In genomic region chr19:10915511-10916091, GRCh38 we compare ENCODE assay signal across 10 cellular contexts. TPM values are rescaled to one million over a fixed set of nuclear protein-coding genes. Genes with fewer than 3 reads are reported as not detected.
DNase-seq lines count a peak whose midpoint lies in the region; ATAC-seq, FAIRE-seq and TF ChIP-seq lines count a peak whose summit lies in the region.
"Had no signal": no experiment of that assay in that cellular context is flagged by ENCODE, and none has a peak within 500 bp of the region (broad histone marks: within the 10 kb centered on the region; RNA-seq: fewer than 3 reads in every experiment).

No MANE protein-coding gene starts in this region.

- no peak overlapping the region for H3K27ac Mint-ChIP-seq in stimulated activated effector memory CD8-positive, alpha-beta T cell treated with anti-CD3 and anti-CD28 coated beads, Interleukin-12 subunit alpha, Interleukin-12 subunit beta, amount 100 ng/mL, for 72 hours

- H3K4me3 ChIP-seq in AG04449 (ENCODE audit: low read depth, low read length) (no peak overlapping the region), HFF-Myc (replicated peaks; ENCODE audit: low read depth, low read length) (no peak overlapping the region), adrenal gland (no peak overlapping the region), small intestine (ENCODE audit: low read depth in 1 of 2, low read length in 2 of 2) (no peak overlapping the region)
- H3K4me3 ChIP-seq: BLaER1 treated with 17β-estradiol and CSF1 and Interleukin-3, amounts not matched to agents 10 nM and 100 nM had no signal

- H3K36me3 ChIP-seq in adrenal gland (replicated peaks in 1 of 2), result peaks cover 0 to 53% of the 10 kb centered on the region in 2 donors
- peaks cover 16% of the 10 kb centered on the region in 2 donors for H3K36me3 ChIP-seq in small intestine (ENCODE audit: control insufficient read depth in 2 of 2, insufficient read depth in 2 of 2, low read length in 2 of 2)

- no peak for FAIRE-seq in small intestine (lab: Jason Lieb, UNC)

- H3K27ac ChIP-seq in adrenal gland (peak overlapping the region in 2 of 5 donors; percentile 27 to 32), small intestine (ENCODE audit: low read depth in 1 of 2, low read length in 1 of 2) (no peak overlapping the region)
- H3K27ac ChIP-seq: BLaER1 treated with 17β-estradiol and CSF1 and Interleukin-3, amounts not matched to agents 10 nM and 100 nM had no signal

- peaks cover 55% of the 10 kb centered on the region for H3K36me3 Mint-ChIP-seq in stimulated activated effector memory CD8-positive, alpha-beta T cell treated with anti-CD3 and anti-CD28 coated beads, Interleukin-12 subunit alpha, Interleukin-12 subunit beta, amount 100 ng/mL, for 72 hours

- no peak overlapping the region for H3K4me3 Mint-ChIP-seq in stimulated activated effector memory CD8-positive, alpha-beta T cell treated with anti-CD3 and anti-CD28 coated beads, Interleukin-12 subunit alpha, Interleukin-12 subunit beta, amount 100 ng/mL, for 72 hours

- H3K9me3 ChIP-seq in adrenal gland (replicated peaks in 1 of 3), result no peaks in the 10 kb centered on the region
- H3K9me3 ChIP-seq in small intestine (ENCODE audit: control insufficient read depth, low read depth), result no peaks in the 10 kb centered on the region
- H3K9me3 ChIP-seq: BLaER1 treated with 17β-estradiol and CSF1 and Interleukin-3, amounts not matched to agents 10 nM and 100 nM had no signal

- POLR2A ChIA-PET in AG04449 (lab: Yijun Ruan, JAX), result interaction anchor here (1.3 kb wide), 1 partner anchor 12 kb away, joined by 3 read pairs; no protein-coding TSS in a partner anchor

- 57 to 70% (median 62%) methylated on average over 4 to 15 of the region's 15 CpGs for WGBS in adrenal gland, 4 donors
- WGBS in small intestine, 3 donors, result 89 to 91% (median 91%) methylated on average over 13 to 15 of the region's 15 CpGs

- intact Hi-C loops in adrenal gland (cut with DNase I), result no loop called here

- TF ChIP-seq POLR2A in adrenal gland (IDR thresholded peaks at IDR 0.05), result no peak

- no peak for ATAC-seq in stimulated activated effector memory CD8-positive, alpha-beta T cell treated with anti-CD3 and anti-CD28 coated beads, Interleukin-12 subunit alpha, Interleukin-12 subunit beta, amount 100 ng/mL, for 72 hours
- ATAC-seq: left cardiac atrium had no signal

- DNase-seq in AG04449 (ENCODE audit: low read depth, low spot score) (peak; percentile 23), HFF-Myc (ENCODE audit: extremely low read depth, low read depth) (peak; percentile 93), adrenal gland (peak; percentile 58 to 87 (median 80)), hepatic stellate cell (ENCODE audit: low spot score) (peak; percentile 58), activated gamma-delta T cell treated with Interleukin-2 at 50 U/mL for 16 hours (no peak), small intestine (no peak)
- no peak for DNase-seq in stimulated activated effector memory CD8-positive, alpha-beta T cell treated with anti-CD3 and anti-CD28 coated beads, Interleukin-12 subunit alpha, Interleukin-12 subunit beta, amount 100 ng/mL, for 72 hours (ENCODE audit: low spot score in 2 of 2)
- no peak for DNase-seq in central memory CD4-positive, alpha-beta T cell
- DNase-seq: left cardiac atrium had no signal

- no peaks in the 10 kb centered on the region for H3K9me3 Mint-ChIP-seq in stimulated activated effector memory CD8-positive, alpha-beta T cell treated with anti-CD3 and anti-CD28 coated beads, Interleukin-12 subunit alpha, Interleukin-12 subunit beta, amount 100 ng/mL, for 72 hours

- no peaks in the 10 kb centered on the region for H3K4me1 Mint-ChIP-seq in stimulated activated effector memory CD8-positive, alpha-beta T cell treated with anti-CD3 and anti-CD28 coated beads, Interleukin-12 subunit alpha, Interleukin-12 subunit beta, amount 100 ng/mL, for 72 hours

- TF ChIP-seq CTCF in AG04449 (IDR thresholded peaks at IDR 0.05; ENCODE audit: insufficient read depth, low read length, missing control alignments) (peak; percentile 44), HFF-Myc (IDR thresholded peaks at IDR 0.05; ENCODE audit: low read depth, low read length, missing control alignments) (peak; percentile 54), adrenal gland (IDR thresholded peaks at IDR 0.05) (no peak)

- H3K4me1 ChIP-seq in adrenal gland (replicated peaks in 1 of 2), result peaks cover 0 to 8% of the 10 kb centered on the region in 2 donors
- no peaks in the 10 kb centered on the region for H3K4me1 ChIP-seq in small intestine (ENCODE audit: control insufficient read depth in 2 of 2, insufficient read depth in 1 of 2, low read depth in 1 of 2, low read length in 1 of 2)
- H3K4me1 ChIP-seq: BLaER1 treated with 17β-estradiol and CSF1 and Interleukin-3, amounts not matched to agents 10 nM and 100 nM had no signal

- no peaks in the 10 kb centered on the region for H3K27me3 ChIP-seq in adrenal gland
- no peaks in the 10 kb centered on the region for H3K27me3 ChIP-seq in small intestine (ENCODE audit: control insufficient read depth in 2 of 2, insufficient read depth in 2 of 2, low read length in 2 of 2)
- H3K27me3 ChIP-seq: BLaER1 treated with 17β-estradiol and CSF1 and Interleukin-3, amounts not matched to agents 10 nM and 100 nM had no signal

- CTCF ChIA-PET in AG04449 (lab: Yijun Ruan, JAX), result interaction anchor here (0.6 to 3.8 kb wide), 9 partner anchors 10 to 215 kb away, joined by 3 to 13 read pairs (median 4); partner anchors contain the start of gene QTRT1

RNA-seq across cellular contexts. Expression of gene YIPF2, which starts 12.8 kb away (rescaled TPM):
- 10 to 100 TPM; 54.5 to 99.1 (median 76.1) TPM for total RNA-seq in adrenal gland
- polyA plus RNA-seq in adrenal gland (10 to 100 TPM; 21.1 to 98.9 (median 40.4) TPM), small intestine (10 to 100 TPM; 18.3 to 65.1 (median 23.5) TPM)

RNA-seq across cellular contexts. Expression of gene TIMM29, which starts 13.0 kb away (rescaled TPM):
- total RNA-seq in adrenal gland, result 10 to 100 TPM; 18.5 to 39.7 (median 30.9) TPM
- polyA plus RNA-seq in adrenal gland (10 to 100 TPM; 10.5 to 19.3 (median 11.6) TPM), small intestine (10 to 100 TPM; 13.5 to 19.2 (median 16.3) TPM)

RNA-seq across cellular contexts. Expression of gene CARM1, which starts 44.2 kb away (rescaled TPM):
- total RNA-seq in adrenal gland, result 10 to 100 TPM in 7 of 8 donors, 1 to 10 TPM in 1; 8.2 to 36.3 (median 24.0) TPM
- polyA plus RNA-seq in adrenal gland (10 to 100 TPM; 13.8 to 38.1 (median 20.4) TPM), small intestine (10 to 100 TPM; 30.0 to 48.9 (median 30.4) TPM)

RNA-seq across cellular contexts. Expression of gene SMARCA4, which starts 45.2 kb away (rescaled TPM):
- 100 to 1,000 TPM in 1 of 8 donors, 10 to 100 TPM in 7; 53.5 to 114 (median 64.9) TPM for total RNA-seq in adrenal gland
- polyA plus RNA-seq in adrenal gland (100 to 1,000 TPM in 1 of 3 donors, 10 to 100 TPM in 2; 58.8 to 124 (median 80.0) TPM), small intestine (10 to 100 TPM; 54.6 to 70.0 (median 62.3) TPM)

Comparison
In these comparisons a context has a peak if more than half of its experiments do, and no peak if none do; other contexts are left out.
1. DNase-seq: peak in AG04449 (single experiment), HFF-Myc (single experiment), adrenal gland (7 of 7) and hepatic stellate cell (single experiment); none in activated gamma-delta T cell treated with Interleukin-2 at 50 U/mL for 16 hours (single experiment), stimulated activated effector memory CD8-positive, alpha-beta T cell treated with anti-CD3 and anti-CD28 coated beads, Interleukin-12 subunit alpha, Interleukin-12 subunit beta, amount 100 ng/mL, for 72 hours (0 of 2), small intestine (single experiment) and central memory CD4-positive, alpha-beta T cell (single experiment).
2. CTCF ChIP-seq: peak in AG04449 (single experiment) and HFF-Myc (single experiment); none in adrenal gland (0 of 6).